ENCODE assay signal across 8 cellular contexts in the genomic region with DNA sequence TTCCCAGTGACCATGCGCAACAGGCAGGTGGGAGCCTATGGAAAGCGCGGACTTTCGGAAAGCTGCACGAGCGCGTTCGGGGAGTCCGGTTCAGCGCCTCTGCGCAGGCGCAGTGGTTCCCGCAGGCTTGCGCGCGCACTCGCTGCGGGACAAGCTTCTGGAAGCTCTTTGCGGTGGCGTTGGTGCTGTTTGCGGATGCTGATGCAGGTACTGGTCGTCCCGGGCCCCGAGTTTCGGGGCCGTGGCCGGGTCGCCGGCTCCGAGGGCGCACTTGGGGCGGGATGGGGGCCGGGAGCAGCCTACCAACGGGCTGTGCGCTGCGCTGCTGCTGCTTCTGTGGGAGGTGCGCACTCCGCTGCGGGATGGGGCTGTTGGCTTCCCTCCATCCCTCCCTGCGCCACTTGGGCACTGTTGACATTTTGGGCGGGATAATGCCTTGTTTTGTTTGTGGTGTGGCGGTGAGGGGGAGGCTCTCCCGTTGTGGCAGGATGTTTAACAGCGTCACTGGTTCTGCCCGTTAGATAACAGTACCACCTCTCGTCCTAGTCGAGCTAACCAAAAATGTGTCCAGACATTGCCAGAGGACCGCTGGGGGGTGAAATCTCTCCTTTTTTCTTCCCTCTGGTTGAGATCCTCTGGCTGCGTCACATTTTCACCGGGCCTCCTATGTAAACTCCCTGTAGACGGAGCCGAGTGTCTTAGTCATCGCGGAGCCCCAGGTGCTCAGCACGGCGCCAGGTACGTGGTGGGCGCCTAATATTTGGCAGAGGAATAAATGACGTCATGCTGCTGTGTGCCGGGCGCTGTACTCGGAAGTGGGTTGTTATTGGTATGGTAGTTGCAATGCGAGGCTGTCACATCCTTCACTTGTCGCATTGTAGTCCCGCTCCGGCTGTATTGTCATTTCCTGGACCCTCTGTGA. TPM values are rescaled to one million over a fixed set of nuclear protein-coding genes. Genes with fewer than 3 reads are reported as not detected.
DNase-seq lines count a peak whose midpoint lies in the region; ATAC-seq, FAIRE-seq and TF ChIP-seq lines count a peak whose summit lies in the region.

A gene (plus strand): TSS at position 124 of the 922 bp plus-strand sequence. CDS start 2,217 bp downstream, outside the sequence.

- H3K4me2 ChIP-seq in astrocyte (ENCODE audit: low read length) = peak within 1 kb of the TSS; percentile 100

- peak; percentile 95 for ATAC-seq in T-helper 17 cell

- H3K27me3 ChIP-seq in astrocyte (ENCODE audit: insufficient read depth, low read length) (no peaks in the 10 kb centered on the region), right atrium auricular region (no peaks in the 10 kb centered on the region), thymus (ENCODE audit: control insufficient read depth, insufficient read depth) (peaks cover 3% of the 10 kb centered on the region)

- H3K27me3 Mint-ChIP-seq in T-helper 17 cell (peaks cover 8% of the 10 kb centered on the region), astrocyte (ENCODE audit: low read depth, unreplicated experiment) (peaks cover 3% of the 10 kb centered on the region)

- H3K4me1 ChIP-seq in astrocyte (ENCODE audit: insufficient read depth, low read length) (peaks cover 8% of the 10 kb centered on the region), right atrium auricular region (peaks cover 0 to 16% of the 10 kb centered on the region in 2 donors), thymus (ENCODE audit: control insufficient read depth, insufficient read depth, low read length) (peaks cover 3% of the 10 kb centered on the region)

- DNase-seq in NCI-H1092 (lab: John Stamatoyannopoulos, UW) = peak; percentile 94
- peak; percentile 50 to 66 (median 64) for DNase-seq in T-helper 17 cell
- DNase-seq in astrocyte (ENCODE audit: low read depth) = peak; percentile 56
- DNase-seq in right atrium auricular region (ENCODE audit: low spot score) = peak; percentile 75
- peak; percentile 75 for DNase-seq in pons (ENCODE audit: low spot score)
- no peak for DNase-seq in HCEC 1CT

- H3K27ac ChIP-seq in astrocyte (ENCODE audit: low read depth, low read length) = no peak within 1 kb of the TSS
- H3K27ac ChIP-seq in right atrium auricular region = peak within 1 kb of the TSS; percentile 45 to 79
- no peak within 1 kb of the TSS for H3K27ac ChIP-seq in thymus (ENCODE audit: low read depth)

- peak within 1 kb of the TSS; percentile 100 for H2AFZ ChIP-seq in astrocyte (ENCODE audit: low read depth, low read length)

- H3K36me3 Mint-ChIP-seq in T-helper 17 cell (ENCODE audit: low read depth) (peaks cover 10% of the 10 kb centered on the region), astrocyte (ENCODE audit: low read depth, unreplicated experiment) (peaks cover 3% of the 10 kb centered on the region)

- TF ChIP-seq CTCF in GM12875 (IDR thresholded peaks at IDR 0.05; ENCODE audit: borderline replicate concordance, insufficient read depth, low read depth, low read length) (no peak), astrocyte (IDR thresholded peaks at IDR 0.05; ENCODE audit: insufficient read depth, low read depth, low read length) (no peak), right atrium auricular region (IDR thresholded peaks at IDR 0.05) (no peak)

- H3K4me3 ChIP-seq in GM12875 (ENCODE audit: low read depth, low read length) (peak within 1 kb of the TSS; percentile 64), astrocyte (ENCODE audit: insufficient read depth, low read depth, low read length) (peak within 1 kb of the TSS; percentile 79), right atrium auricular region (peak within 1 kb of the TSS; percentile 64 to 97), thymus (ENCODE audit: low read length) (peak within 1 kb of the TSS; percentile 53)

- H3K9me3 ChIP-seq in T-helper 17 cell (ENCODE audit: control insufficient read depth, low read length, poor library complexity, severe bottlenecking) (no peaks in the 10 kb centered on the region), astrocyte (ENCODE audit: insufficient read depth, low read depth, low read length) (no peaks in the 10 kb centered on the region), right atrium auricular region (no peaks in the 10 kb centered on the region), thymus (ENCODE audit: control insufficient read depth) (no peaks in the 10 kb centered on the region)

- no peak for FAIRE-seq in astrocyte (lab: Jason Lieb, UNC)

- peaks cover 4% of the 10 kb centered on the region for H3K9me3 Mint-ChIP-seq in astrocyte (ENCODE audit: unreplicated experiment)

- H3K27ac Mint-ChIP-seq in T-helper 17 cell = peak within 1 kb of the TSS; percentile 97
- H3K27ac Mint-ChIP-seq in astrocyte (ENCODE audit: unreplicated experiment) = no peak within 1 kb of the TSS

- H3K4me1 Mint-ChIP-seq in T-helper 17 cell (peaks cover 23% of the 10 kb centered on the region), astrocyte (ENCODE audit: low read depth, unreplicated experiment) (no peaks in the 10 kb centered on the region)

- H3K4me3 Mint-ChIP-seq in T-helper 17 cell (peak within 1 kb of the TSS; percentile 94), astrocyte (ENCODE audit: unreplicated experiment) (peak within 1 kb of the TSS; percentile 91)

- no peaks in the 10 kb centered on the region for H3K36me3 ChIP-seq in astrocyte (ENCODE audit: insufficient read depth, low read length)
- H3K36me3 ChIP-seq in right atrium auricular region = no peaks in the 10 kb centered on the region
- H3K36me3 ChIP-seq in thymus (ENCODE audit: control insufficient read depth, insufficient read depth) = no peaks in the 10 kb centered on the region

- peak within 1 kb of the TSS; percentile 82 for H3K9ac ChIP-seq in astrocyte (ENCODE audit: low read length)

- no peaks in the 10 kb centered on the region for H4K20me1 ChIP-seq in astrocyte (ENCODE audit: insufficient read depth, low read length)

- WGBS in thymus = 4% methylated on average over 66 of the region's 66 CpGs

- no peaks in the 10 kb centered on the region for H3K79me2 ChIP-seq in astrocyte (ENCODE audit: insufficient read depth, low read length)

RNA-seq across cellular contexts. Expression of the gene that starts here (rescaled TPM):
- total RNA-seq in T-helper 17 cell = 10 to 100 TPM; 21.2 to 21.4 TPM
- 1.8 and 2.5 TPM in 2 replicates for total RNA-seq in astrocyte
- 1 to 10 TPM; 5.5 to 6.9 TPM for total RNA-seq in right atrium auricular region
- 1.1 TPM for polyA plus RNA-seq in thymus

Comparison
In these comparisons a context has a peak if more than half of its experiments do, and no peak if none do; other contexts are left out.
1. H3K27ac ChIP-seq: peak in right atrium auricular region (2 of 2); none in astrocyte (single experiment) and thymus (single experiment).
2. Peak in every context shown above with its lines, with median percentiles within 50 percentile points of each other: H3K4me3 ChIP-seq.